Comparison of ENCODE assay signal across 2 cellular contexts in the genomic region with DNA sequence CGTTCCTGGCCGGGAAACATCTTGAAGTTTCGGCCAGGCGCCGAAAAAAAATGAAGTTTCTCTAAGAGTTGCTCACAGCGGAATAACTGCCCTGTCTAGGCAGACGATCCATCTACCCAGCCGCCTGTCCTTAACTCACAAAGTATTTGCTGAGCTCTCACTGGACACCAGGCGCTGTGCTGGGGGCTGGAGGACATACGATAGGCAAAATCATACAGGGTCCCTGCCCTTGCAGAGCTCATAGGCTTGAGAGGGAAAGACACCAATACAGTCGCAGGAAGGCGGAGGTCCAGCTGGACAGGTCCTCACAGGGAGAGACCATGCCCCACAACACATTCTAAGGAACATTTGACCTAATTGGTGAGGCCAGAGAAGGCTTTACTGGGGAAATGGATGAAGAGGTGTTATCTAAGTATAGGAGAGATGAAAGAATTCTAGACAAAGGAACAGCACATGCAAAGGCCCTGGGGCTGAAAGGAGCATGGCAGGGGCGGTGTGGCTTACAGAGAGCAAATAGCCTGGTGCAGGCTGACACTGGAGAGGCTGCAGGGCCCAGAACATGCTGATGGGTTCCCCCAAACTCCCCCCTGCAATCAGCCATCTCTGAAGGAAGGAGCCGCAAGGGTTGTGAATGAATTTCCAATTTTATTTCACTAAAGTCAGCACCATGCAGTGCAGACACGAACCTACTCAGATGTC.
TF ChIP-seq lines count a peak whose summit lies in the region.

No MANE protein-coding gene starts in this region.

TF ChIP-seq in A549, 52 proteins besides CTCF, POLR2A, EP300 and RAD21:
- TF ChIP-seq, protein P1, sequence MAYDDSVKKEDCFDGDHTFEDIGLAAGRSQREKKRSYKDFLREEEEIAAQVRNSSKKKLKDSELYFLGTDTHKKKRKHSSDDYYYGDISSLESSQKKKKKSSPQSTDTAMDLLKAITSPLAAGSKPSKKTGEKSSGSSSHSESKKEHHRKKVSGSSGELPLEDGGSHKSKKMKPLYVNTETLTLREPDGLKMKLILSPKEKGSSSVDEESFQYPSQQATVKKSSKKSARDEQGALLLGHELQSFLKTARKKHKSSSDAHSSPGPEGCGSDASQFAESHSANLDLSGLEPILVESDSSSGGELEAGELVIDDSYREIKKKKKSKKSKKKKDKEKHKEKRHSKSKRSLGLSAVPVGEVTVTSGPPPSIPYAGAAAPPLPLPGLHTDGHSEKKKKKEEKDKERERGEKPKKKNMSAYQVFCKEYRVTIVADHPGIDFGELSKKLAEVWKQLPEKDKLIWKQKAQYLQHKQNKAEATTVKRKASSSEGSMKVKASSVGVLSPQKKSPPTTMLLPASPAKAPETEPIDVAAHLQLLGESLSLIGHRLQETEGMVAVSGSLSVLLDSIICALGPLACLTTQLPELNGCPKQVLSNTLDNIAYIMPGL (CRISPR knock-in tag; IDR thresholded peaks at IDR 0.05; ENCODE audit: borderline replicate concordance): no peak
- TF ChIP-seq RNF2 (IDR thresholded peaks at IDR 0.05; ENCODE audit: borderline replicate concordance, low read depth): no peak
- no peak for TF ChIP-seq RARB (CRISPR knock-in tag; IDR thresholded peaks at IDR 0.05)
- TF ChIP-seq CEBPB (IDR thresholded peaks at IDR 0.05): no peak
- no peak for TF ChIP-seq CHD2 (IDR thresholded peaks at IDR 0.05; ENCODE audit: low read length, partially characterized antibody)
- no peak for TF ChIP-seq JUN (IDR thresholded peaks at IDR 0.05)
- no peak for TF ChIP-seq HOXB5 (CRISPR knock-in tag; IDR thresholded peaks at IDR 0.05)
- no peak for TF ChIP-seq ZC3H11A (IDR thresholded peaks at IDR 0.05)
- TF ChIP-seq HEYL (CRISPR knock-in tag; IDR thresholded peaks at IDR 0.05): no peak
- TF ChIP-seq, protein P2, sequence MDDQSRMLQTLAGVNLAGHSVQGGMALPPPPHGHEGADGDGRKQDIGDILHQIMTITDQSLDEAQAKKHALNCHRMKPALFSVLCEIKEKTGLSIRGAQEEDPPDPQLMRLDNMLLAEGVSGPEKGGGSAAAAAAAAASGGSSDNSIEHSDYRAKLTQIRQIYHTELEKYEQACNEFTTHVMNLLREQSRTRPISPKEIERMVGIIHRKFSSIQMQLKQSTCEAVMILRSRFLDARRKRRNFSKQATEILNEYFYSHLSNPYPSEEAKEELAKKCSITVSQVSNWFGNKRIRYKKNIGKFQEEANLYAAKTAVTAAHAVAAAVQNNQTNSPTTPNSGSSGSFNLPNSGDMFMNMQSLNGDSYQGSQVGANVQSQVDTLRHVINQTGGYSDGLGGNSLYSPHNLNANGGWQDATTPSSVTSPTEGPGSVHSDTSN (IDR thresholded peaks at IDR 0.05): no peak
- no peak for TF ChIP-seq NR3C1 (IDR thresholded peaks at IDR 0.05)
- TF ChIP-seq, protein P3, sequence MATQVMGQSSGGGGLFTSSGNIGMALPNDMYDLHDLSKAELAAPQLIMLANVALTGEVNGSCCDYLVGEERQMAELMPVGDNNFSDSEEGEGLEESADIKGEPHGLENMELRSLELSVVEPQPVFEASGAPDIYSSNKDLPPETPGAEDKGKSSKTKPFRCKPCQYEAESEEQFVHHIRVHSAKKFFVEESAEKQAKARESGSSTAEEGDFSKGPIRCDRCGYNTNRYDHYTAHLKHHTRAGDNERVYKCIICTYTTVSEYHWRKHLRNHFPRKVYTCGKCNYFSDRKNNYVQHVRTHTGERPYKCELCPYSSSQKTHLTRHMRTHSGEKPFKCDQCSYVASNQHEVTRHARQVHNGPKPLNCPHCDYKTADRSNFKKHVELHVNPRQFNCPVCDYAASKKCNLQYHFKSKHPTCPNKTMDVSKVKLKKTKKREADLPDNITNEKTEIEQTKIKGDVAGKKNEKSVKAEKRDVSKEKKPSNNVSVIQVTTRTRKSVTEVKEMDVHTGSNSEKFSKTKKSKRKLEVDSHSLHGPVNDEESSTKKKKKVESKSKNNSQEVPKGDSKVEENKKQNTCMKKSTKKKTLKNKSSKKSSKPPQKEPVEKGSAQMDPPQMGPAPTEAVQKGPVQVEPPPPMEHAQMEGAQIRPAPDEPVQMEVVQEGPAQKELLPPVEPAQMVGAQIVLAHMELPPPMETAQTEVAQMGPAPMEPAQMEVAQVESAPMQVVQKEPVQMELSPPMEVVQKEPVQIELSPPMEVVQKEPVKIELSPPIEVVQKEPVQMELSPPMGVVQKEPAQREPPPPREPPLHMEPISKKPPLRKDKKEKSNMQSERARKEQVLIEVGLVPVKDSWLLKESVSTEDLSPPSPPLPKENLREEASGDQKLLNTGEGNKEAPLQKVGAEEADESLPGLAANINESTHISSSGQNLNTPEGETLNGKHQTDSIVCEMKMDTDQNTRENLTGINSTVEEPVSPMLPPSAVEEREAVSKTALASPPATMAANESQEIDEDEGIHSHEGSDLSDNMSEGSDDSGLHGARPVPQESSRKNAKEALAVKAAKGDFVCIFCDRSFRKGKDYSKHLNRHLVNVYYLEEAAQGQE (IDR thresholded peaks at IDR 0.05): no peak
- no peak for TF ChIP-seq HDAC2 (IDR thresholded peaks at IDR 0.05)
- TF ChIP-seq FOXS1 (CRISPR knock-in tag; IDR thresholded peaks at IDR 0.05): no peak

TF ChIP-seq in HepG2, 621 proteins besides CTCF, POLR2A, EP300 and RAD21:
- no peak for TF ChIP-seq SOX13 (IDR thresholded peaks at IDR 0.05)
- no peak for TF ChIP-seq SOX13 (CRISPR knock-in tag; conservative IDR thresholded peaks at IDR 0.05 in 1 of 2, IDR thresholded peaks at IDR 0.05 in 1 of 2)
- TF ChIP-seq, protein P4, sequence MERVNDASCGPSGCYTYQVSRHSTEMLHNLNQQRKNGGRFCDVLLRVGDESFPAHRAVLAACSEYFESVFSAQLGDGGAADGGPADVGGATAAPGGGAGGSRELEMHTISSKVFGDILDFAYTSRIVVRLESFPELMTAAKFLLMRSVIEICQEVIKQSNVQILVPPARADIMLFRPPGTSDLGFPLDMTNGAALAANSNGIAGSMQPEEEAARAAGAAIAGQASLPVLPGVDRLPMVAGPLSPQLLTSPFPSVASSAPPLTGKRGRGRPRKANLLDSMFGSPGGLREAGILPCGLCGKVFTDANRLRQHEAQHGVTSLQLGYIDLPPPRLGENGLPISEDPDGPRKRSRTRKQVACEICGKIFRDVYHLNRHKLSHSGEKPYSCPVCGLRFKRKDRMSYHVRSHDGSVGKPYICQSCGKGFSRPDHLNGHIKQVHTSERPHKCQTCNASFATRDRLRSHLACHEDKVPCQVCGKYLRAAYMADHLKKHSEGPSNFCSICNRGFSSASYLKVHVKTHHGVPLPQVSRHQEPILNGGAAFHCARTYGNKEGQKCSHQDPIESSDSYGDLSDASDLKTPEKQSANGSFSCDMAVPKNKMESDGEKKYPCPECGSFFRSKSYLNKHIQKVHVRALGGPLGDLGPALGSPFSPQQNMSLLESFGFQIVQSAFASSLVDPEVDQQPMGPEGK (CRISPR knock-in tag; IDR thresholded peaks at IDR 0.05): no peak
- TF ChIP-seq, protein P5, sequence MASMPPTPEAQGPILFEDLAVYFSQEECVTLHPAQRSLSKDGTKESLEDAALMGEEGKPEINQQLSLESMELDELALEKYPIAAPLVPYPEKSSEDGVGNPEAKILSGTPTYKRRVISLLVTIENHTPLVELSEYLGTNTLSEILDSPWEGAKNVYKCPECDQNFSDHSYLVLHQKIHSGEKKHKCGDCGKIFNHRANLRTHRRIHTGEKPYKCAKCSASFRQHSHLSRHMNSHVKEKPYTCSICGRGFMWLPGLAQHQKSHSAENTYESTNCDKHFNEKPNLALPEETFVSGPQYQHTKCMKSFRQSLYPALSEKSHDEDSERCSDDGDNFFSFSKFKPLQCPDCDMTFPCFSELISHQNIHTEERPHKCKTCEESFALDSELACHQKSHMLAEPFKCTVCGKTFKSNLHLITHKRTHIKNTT (CRISPR knock-in tag; IDR thresholded peaks at IDR 0.05): no peak
- TF ChIP-seq ZNF614 (CRISPR knock-in tag; IDR thresholded peaks at IDR 0.05; ENCODE audit: borderline replicate concordance): no peak
- TF ChIP-seq, protein P6, sequence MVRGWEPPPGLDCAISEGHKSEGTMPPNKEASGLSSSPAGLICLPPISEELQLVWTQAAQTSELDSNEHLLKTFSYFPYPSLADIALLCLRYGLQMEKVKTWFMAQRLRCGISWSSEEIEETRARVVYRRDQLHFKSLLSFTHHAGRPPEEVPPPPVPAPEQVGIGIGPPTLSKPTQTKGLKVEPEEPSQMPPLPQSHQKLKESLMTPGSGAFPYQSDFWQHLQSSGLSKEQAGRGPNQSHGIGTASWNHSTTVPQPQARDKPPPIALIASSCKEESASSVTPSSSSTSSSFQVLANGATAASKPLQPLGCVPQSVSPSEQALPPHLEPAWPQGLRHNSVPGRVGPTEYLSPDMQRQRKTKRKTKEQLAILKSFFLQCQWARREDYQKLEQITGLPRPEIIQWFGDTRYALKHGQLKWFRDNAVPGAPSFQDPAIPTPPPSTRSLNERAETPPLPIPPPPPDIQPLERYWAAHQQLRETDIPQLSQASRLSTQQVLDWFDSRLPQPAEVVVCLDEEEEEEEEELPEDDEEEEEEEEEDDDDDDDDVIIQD (CRISPR knock-in tag; IDR thresholded peaks at IDR 0.05; ENCODE audit: low read depth): no peak
- TF ChIP-seq SIN3A (IDR thresholded peaks at IDR 0.05; ENCODE audit: borderline replicate concordance, low read depth, low read length): no peak
- TF ChIP-seq RBFOX2 (IDR thresholded peaks at IDR 0.05; ENCODE audit: low read depth, low read length): no peak
- no peak for TF ChIP-seq HCFC1 (IDR thresholded peaks at IDR 0.05; ENCODE audit: low read depth, low read length)
